In the genomic region with DNA sequence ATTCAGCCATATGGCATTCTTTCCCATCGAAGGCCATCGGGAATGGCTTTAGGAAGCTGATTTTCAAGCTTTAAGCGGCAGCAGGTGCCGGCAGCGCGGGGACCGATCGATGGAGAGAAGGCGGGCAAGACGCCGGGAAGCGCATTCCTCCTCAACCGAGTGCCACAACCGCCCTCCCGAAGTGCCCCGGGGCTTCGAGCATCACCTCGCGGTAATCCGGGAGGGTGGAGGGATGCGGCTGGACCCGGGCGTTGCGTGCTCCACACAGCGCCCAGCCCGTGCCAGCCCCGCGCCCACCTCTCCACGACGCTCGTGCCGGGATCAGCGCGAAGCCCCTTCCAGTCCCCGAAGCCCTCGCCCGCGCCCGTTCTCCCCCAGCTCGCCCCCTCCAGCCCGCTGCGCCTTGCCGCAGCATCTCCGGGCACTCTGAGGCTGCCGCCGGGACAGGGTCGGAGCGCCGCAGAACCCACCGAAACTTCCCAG, we compare ENCODE assay signal across 9 cellular contexts. TPM values are rescaled to one million over a fixed set of nuclear protein-coding genes. Genes with fewer than 3 reads are reported as not detected.
A peak's percentile ranks its signal among the peaks of the same experiment; 100 is the strongest.
DNase-seq lines count a peak whose midpoint lies in the region; ATAC-seq lines count a peak whose summit lies in the region.
"Had no signal": no experiment of that assay in that cellular context is flagged by ENCODE, and none has a peak within 500 bp of the region (broad histone marks: within the 10 kb centered on the region; RNA-seq: fewer than 3 reads in every experiment).

No MANE protein-coding gene starts in this region.

- peak overlapping the region; percentile 68 for H3K4me3 ChIP-seq in mesodermal cell (ENCODE audit: extremely low read depth, insufficient read depth, low read length, poor library complexity, severe bottlenecking)
- H3K4me3 ChIP-seq: BLaER1 treated with 17β-estradiol and CSF1 and Interleukin-3, amounts not matched to agents 10 nM and 100 nM had no signal

- peak overlapping the region; percentile 41 for H3K27ac ChIP-seq in mesodermal cell (ENCODE audit: low read depth, low read length, severe bottlenecking)
- H3K27ac ChIP-seq: BLaER1 treated with 17β-estradiol and CSF1 and Interleukin-3, amounts not matched to agents 10 nM and 100 nM had no signal

- ATAC-seq in stimulated activated naive CD8-positive, alpha-beta T cell treated with anti-CD3 and anti-CD28 coated beads, Interleukin-15, Interleukin-2, amounts not matched to agents 100 U/mL and 50 U/mL, for 24 hours, result peak; percentile 42
- no peak for ATAC-seq in GM19397 (IDR thresholded peaks at IDR 0.05; ENCODE audit: unreplicated experiment)

- 0% methylated on average over 23 to 27 of the region's 50 CpGs for WGBS in mesodermal cell (ENCODE audit: insufficient coverage in 2 of 2), 2 experiments

- peak; percentile 35 for DNase-seq in NCI-H2029 (lab: John Stamatoyannopoulos, UW)
- DNase-seq in NCI-H2029 treated with DMSO at 0.1 percent for 48 hours (lab: John Stamatoyannopoulos, UW), result no peak
- peak; percentile 38 for DNase-seq in activated CD4-positive, CD25-positive, alpha-beta regulatory T cell treated with anti-CD3 and anti-CD28 coated beads, Interleukin-2, amount 50 U/mL, for 72 hours
- peak; percentile 84 for DNase-seq in ecto neural progenitor cell (ENCODE audit: low spot score)
- peak; percentile 53 for DNase-seq in stimulated activated naive CD8-positive, alpha-beta T cell treated with anti-CD3 and anti-CD28 coated beads, Interleukin-15, Interleukin-2, amounts not matched to agents 100 U/mL and 50 U/mL, for 24 hours
- no peak for DNase-seq in MV-4-11 (lab: John Stamatoyannopoulos, UW)

- H3K4me1 ChIP-seq in mesodermal cell (ENCODE audit: control insufficient read depth, insufficient read depth, low read length, poor library complexity, severe bottlenecking), result peaks cover 17% of the 10 kb centered on the region

- H3K36me3 ChIP-seq in mesodermal cell (ENCODE audit: control insufficient read depth, insufficient read depth, low read length), result no peaks in the 10 kb centered on the region
- H3K36me3 ChIP-seq: BLaER1 treated with 17β-estradiol and CSF1 and Interleukin-3, amounts not matched to agents 10 nM and 100 nM had no signal

- H3K9me3 ChIP-seq in mesodermal cell (ENCODE audit: control insufficient read depth, low read length), result peaks cover 8% of the 10 kb centered on the region

RNA-seq across cellular contexts. Expression of gene USP44, which starts 3.2 kb away (rescaled TPM):
- 3.2 TPM for polyA plus RNA-seq in mesodermal cell (2013, experiment 1 of 2)
- 2.3 TPM for polyA plus RNA-seq in mesodermal cell (2013, experiment 2 of 2)

Comparison
In these comparisons a context has a peak if more than half of its experiments do, and no peak if none do; other contexts are left out.
1. DNase-seq: peak in NCI-H2029 (single experiment), activated CD4-positive, CD25-positive, alpha-beta regulatory T cell treated with anti-CD3 and anti-CD28 coated beads, Interleukin-2, amount 50 U/mL, for 72 hours (single experiment), ecto neural progenitor cell (single experiment) and stimulated activated naive CD8-positive, alpha-beta T cell treated with anti-CD3 and anti-CD28 coated beads, Interleukin-15, Interleukin-2, amounts not matched to agents 100 U/mL and 50 U/mL, for 24 hours (single experiment); none in NCI-H2029 treated with DMSO at 0.1 percent for 48 hours (single experiment) and MV-4-11 (single experiment).